14 cellular contexts compared by ENCODE assay signal in the genomic region with DNA sequence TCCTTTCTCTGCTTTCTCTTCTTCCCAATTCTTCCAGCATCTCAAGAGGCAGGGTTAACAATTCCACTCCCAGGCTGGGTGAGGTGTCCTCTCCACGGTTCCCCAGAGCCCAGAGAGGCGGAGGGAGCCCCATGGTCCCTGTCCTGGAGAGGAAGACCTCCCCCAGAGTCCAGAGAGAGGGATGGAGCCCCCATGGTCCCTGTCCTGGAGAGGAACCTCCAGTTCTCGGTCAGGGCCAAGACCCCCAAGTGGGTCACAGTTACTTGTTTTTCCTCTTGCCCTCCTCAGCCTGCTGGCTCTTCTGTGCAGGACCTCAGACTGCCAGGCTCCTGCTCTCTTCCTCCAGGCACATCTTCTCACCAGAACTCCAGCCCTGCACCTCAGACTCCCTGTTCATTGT.
DNase-seq lines count a peak whose midpoint lies in the region; ATAC-seq and TF ChIP-seq lines count a peak whose summit lies in the region.
"Had no signal": no experiment of that assay in that cellular context is flagged by ENCODE, and none has a peak within 500 bp of the region (broad histone marks: within the 10 kb centered on the region; RNA-seq: fewer than 3 reads in every experiment).

No MANE protein-coding gene starts in this region.

- H3K9me3 ChIP-seq in CD4-positive, alpha-beta memory T cell (ENCODE audit: control insufficient read depth in 1 of 2, low read length in 2 of 2): no peaks in the 10 kb centered on the region
- H3K9me3 ChIP-seq in suprapubic skin: no peaks in the 10 kb centered on the region
- H3K9me3 ChIP-seq: colonic mucosa, vagina had no signal

- no peak for ATAC-seq in naive thymus-derived CD8-positive, alpha-beta T cell
- no peak for ATAC-seq in GM18861 (IDR thresholded peaks at IDR 0.05; ENCODE audit: unreplicated experiment)

- H3K9me3 Mint-ChIP-seq in CD4-positive, alpha-beta memory T cell: no peaks in the 10 kb centered on the region
- no peaks in the 10 kb centered on the region for H3K9me3 Mint-ChIP-seq in activated naive CD8-positive, alpha-beta T cell (ENCODE audit: low read depth)
- H3K9me3 Mint-ChIP-seq in naive thymus-derived CD8-positive, alpha-beta T cell: no peaks in the 10 kb centered on the region

- peak overlapping the region in 2 of 7 donors; percentile 26 to 79 for H3K27ac Mint-ChIP-seq in CD4-positive, alpha-beta memory T cell
- peak overlapping the region; percentile 77 for H3K27ac Mint-ChIP-seq in activated naive CD8-positive, alpha-beta T cell
- peak overlapping the region; percentile 48 to 93 (median 87) for H3K27ac Mint-ChIP-seq in naive thymus-derived CD8-positive, alpha-beta T cell

- H3K36me3 Mint-ChIP-seq in CD4-positive, alpha-beta memory T cell: peaks cover 0 to 8% of the 10 kb centered on the region in 2 donors
- H3K36me3 Mint-ChIP-seq in activated naive CD8-positive, alpha-beta T cell: peaks cover 9% of the 10 kb centered on the region
- peaks cover 0 to 9% (median 6%) of the 10 kb centered on the region in 3 donors for H3K36me3 Mint-ChIP-seq in naive thymus-derived CD8-positive, alpha-beta T cell

- intact Hi-C loops in CD4-positive, alpha-beta memory T cell (cut with micrococcal nuclease): no loop called here

- no peak overlapping the region for H3K4me3 ChIP-seq in CD4-positive, alpha-beta memory T cell (ENCODE audit: low read length in 2 of 2)
- no peak overlapping the region for H3K4me3 ChIP-seq in suprapubic skin
- H3K4me3 ChIP-seq: colonic mucosa, vagina had no signal

- WGBS in suprapubic skin: 83% methylated on average over 3 of the region's 3 CpGs

- H3K4me3 Mint-ChIP-seq in CD4-positive, alpha-beta memory T cell: peak overlapping the region in 5 of 8 donors; percentile 13 to 65 (median 31)
- peak overlapping the region; percentile 62 for H3K4me3 Mint-ChIP-seq in activated naive CD8-positive, alpha-beta T cell
- H3K4me3 Mint-ChIP-seq in naive thymus-derived CD8-positive, alpha-beta T cell: peak overlapping the region in 8 of 10 donors; percentile 24 to 87 (median 76)

- TF ChIP-seq CTCF in suprapubic skin (IDR thresholded peaks at IDR 0.05): no peak

- H3K4me1 Mint-ChIP-seq in CD4-positive, alpha-beta memory T cell: peaks cover 28 to 42% (median 33%) of the 10 kb centered on the region in 4 donors
- H3K4me1 Mint-ChIP-seq in activated naive CD8-positive, alpha-beta T cell (ENCODE audit: low read depth): peaks cover 47% of the 10 kb centered on the region
- H3K4me1 Mint-ChIP-seq in naive thymus-derived CD8-positive, alpha-beta T cell: peaks cover 36 to 56% (median 47%) of the 10 kb centered on the region in 4 donors

- peaks cover 17% of the 10 kb centered on the region for H3K4me1 ChIP-seq in CD4-positive, alpha-beta memory T cell (ENCODE audit: insufficient read depth, low read length)
- H3K4me1 ChIP-seq in suprapubic skin: peaks cover 4% of the 10 kb centered on the region
- H3K4me1 ChIP-seq: colonic mucosa, vagina had no signal

- no peaks in the 10 kb centered on the region for H3K36me3 ChIP-seq in CD4-positive, alpha-beta memory T cell (ENCODE audit: insufficient read depth, low read length)
- no peaks in the 10 kb centered on the region for H3K36me3 ChIP-seq in suprapubic skin
- H3K36me3 ChIP-seq: colonic mucosa, vagina had no signal

- TF ChIP-seq POLR2A in suprapubic skin (IDR thresholded peaks at IDR 0.05): no peak

- CTCF ChIA-PET in CD4-positive, alpha-beta memory T cell (lab: Charles Lee; ENCODE audit: partially characterized antibody): no interaction called here

- no peak for TF ChIP-seq EP300 in suprapubic skin (IDR thresholded peaks at IDR 0.05)

- H3K27me3 ChIP-seq in CD4-positive, alpha-beta memory T cell (ENCODE audit: insufficient read depth, low read length): no peaks in the 10 kb centered on the region
- no peaks in the 10 kb centered on the region for H3K27me3 ChIP-seq in suprapubic skin
- H3K27me3 ChIP-seq: colonic mucosa, vagina had no signal

- no peaks in the 10 kb centered on the region for H3K27me3 Mint-ChIP-seq in CD4-positive, alpha-beta memory T cell
- H3K27me3 Mint-ChIP-seq in activated naive CD8-positive, alpha-beta T cell: no peaks in the 10 kb centered on the region
- no peaks in the 10 kb centered on the region for H3K27me3 Mint-ChIP-seq in naive thymus-derived CD8-positive, alpha-beta T cell

- POLR2A ChIA-PET in CD4-positive, alpha-beta memory T cell (lab: Charles Lee; ENCODE audit: partially characterized antibody): no interaction called here
- POLR2A ChIA-PET in naive thymus-derived CD8-positive, alpha-beta T cell (lab: Charles Lee): interaction anchor here (0.6 to 0.8 kb wide), 2 partner anchors 24 to 97 kb away, joined by 3 to 5 read pairs; no protein-coding TSS in a partner anchor

- no peak overlapping the region for H3K27ac ChIP-seq in CD4-positive, alpha-beta memory T cell (ENCODE audit: low read depth, low read length)
- no peak overlapping the region for H3K27ac ChIP-seq in suprapubic skin
- H3K27ac ChIP-seq: colonic mucosa, vagina had no signal

- DNase-seq in CD4-positive, alpha-beta memory T cell: no peak
- DNase-seq in EL (peak; percentile 20), suprapubic skin (ENCODE audit: low spot score in 2 of 2) (no peak), hippocampal formation (lab: John Stamatoyannopoulos, UW) (no peak)
- DNase-seq in naive thymus-derived CD8-positive, alpha-beta T cell: no peak
- DNase-seq: activated CD8-positive, alpha-beta memory T cell treated with anti-CD3 and anti-CD28 coated beads for 24 hours; C1 segment of cervical spinal cord; colonic mucosa; mammary epithelial cell; nucleus accumbens; stimulated activated naive CD4-positive, alpha-beta T cell treated with Interleukin-2 at 50 U/mL for 16 hours had no signal
